In the genomic region with DNA sequence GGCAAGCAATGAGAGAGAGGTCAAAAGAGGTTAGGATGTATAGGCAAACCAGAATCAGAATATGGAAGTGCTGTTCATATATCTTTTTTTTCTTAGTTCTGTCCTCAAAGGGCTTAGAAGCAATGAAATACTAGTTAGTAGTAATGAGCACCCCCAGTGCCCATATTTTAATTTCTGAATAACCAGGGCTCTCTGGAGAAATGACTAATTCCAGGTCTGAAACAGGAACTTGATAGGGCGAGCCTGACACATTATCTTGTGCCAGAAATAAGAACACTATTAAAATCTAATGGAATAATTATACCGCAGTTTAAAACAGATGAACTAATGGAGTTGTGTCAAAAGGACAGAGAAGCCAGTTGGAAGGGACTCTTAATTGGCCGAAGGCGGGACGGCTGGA, we compare ENCODE assay signal across 22 cellular contexts. TPM values are rescaled to one million over a fixed set of nuclear protein-coding genes. Genes with fewer than 3 reads are reported as not detected.
"Had no signal": no experiment of that assay in that cellular context is flagged by ENCODE, and none has a peak within 500 bp of the region (broad histone marks: within the 10 kb centered on the region; RNA-seq: fewer than 3 reads in every experiment).

No MANE protein-coding gene starts in this region.

- H3K27me3 ChIP-seq: ascending aorta, gastroesophageal sphincter, left lung, spleen, tibial nerve had no signal

- FAIRE-seq: endothelial cell of umbilical vein, urothelium cell line had no signal

- H3K27ac Mint-ChIP-seq: T-helper 2 cell treated with Interferon-gamma antibody and Interleukin-4, amounts not matched to agents 5 μg/mL and 100 μg/mL, for 36 hours; WTC11 had no signal

- H3K4me3 ChIP-seq: ascending aorta, esophagus muscularis mucosa, gastroesophageal sphincter, heart right ventricle, left lung, SK-N-MC, spleen, tibial nerve had no signal

- H3K4me1 ChIP-seq: ascending aorta, esophagus muscularis mucosa, gastroesophageal sphincter, heart right ventricle, left lung, tibial nerve had no signal

- ATAC-seq: gastroesophageal sphincter, heart right ventricle, left lung, WTC11 had no signal

- H3K27ac ChIP-seq: ascending aorta, esophagus muscularis mucosa, gastroesophageal sphincter, heart right ventricle, left lung, SK-N-MC, spleen, tibial nerve had no signal

- H3K4me3 Mint-ChIP-seq: T-helper 2 cell treated with Interferon-gamma antibody and Interleukin-4, amounts not matched to agents 5 μg/mL and 100 μg/mL, for 36 hours; WTC11 had no signal

- DNase-seq: activated CD4-positive, alpha-beta T cell treated with anti-CD3 and anti-CD28 coated beads for 48 hours; activated gamma-delta T cell treated with Interleukin-2 at 50 U/mL for 16 hours; activated T-cell treated with anti-CD3 and anti-CD28 coated beads for 4 hours; cortex of kidney; heart right ventricle; left lung; mammary epithelial cell; occipital lobe; posterior cingulate gyrus; retina; spleen; stimulated activated CD4-positive, alpha-beta T cell treated with anti-CD3 and anti-CD28 coated beads, Interleukin-4, amount 100 ng/mL, for 4 hours; stimulated activated naive CD4-positive, alpha-beta T cell treated with Interleukin-2 at 50 U/mL for 16 hours had no signal

- H3K36me3 ChIP-seq: ascending aorta, esophagus muscularis mucosa, gastroesophageal sphincter, heart right ventricle, left lung, spleen, tibial nerve had no signal

- H3K9me3 ChIP-seq: esophagus muscularis mucosa had no signal

RNA-seq across cellular contexts. Expression of a gene that starts 30.9 kb away (rescaled TPM):
- total RNA-seq: ascending aorta, endothelial cell of umbilical vein had no signal
